ENCODE assay signal across 13 cellular contexts in the genomic region with DNA sequence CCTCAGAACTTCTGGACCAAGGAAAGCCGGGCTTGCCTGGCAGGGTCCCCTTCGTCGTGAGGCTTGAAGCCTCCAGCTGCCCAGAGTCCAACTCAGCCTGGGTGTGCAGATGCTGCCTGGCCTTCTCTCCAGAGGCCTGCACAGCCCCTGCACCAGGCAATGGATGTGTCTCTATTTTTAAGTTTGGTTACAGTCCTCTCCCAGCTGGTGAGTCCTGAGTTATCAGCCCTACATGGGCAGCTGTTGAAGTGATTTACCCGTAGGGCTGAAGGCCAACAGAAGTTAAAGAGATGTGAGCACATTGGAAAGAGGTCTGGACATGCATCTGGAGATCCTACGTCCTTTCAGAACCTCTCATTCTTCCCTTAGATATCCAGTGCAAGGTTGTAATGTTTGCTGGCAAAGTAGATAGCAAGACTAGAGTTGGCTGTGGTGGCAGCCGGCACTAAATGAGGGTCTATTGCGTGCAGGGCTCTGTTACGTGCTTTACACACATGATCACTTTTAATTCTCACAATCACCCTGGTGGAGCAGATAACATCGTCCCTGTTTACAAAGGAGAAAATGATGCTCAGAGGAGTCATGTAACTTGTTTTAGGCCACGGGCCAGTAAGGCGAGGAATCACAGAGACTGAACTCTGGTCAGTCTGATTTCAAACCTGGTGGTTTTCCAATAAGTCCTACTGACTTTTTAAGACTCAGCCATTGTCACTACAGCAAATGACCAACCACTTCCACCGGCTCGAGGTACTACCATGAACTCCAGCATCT. TPM values are rescaled to one million over a fixed set of nuclear protein-coding genes. Genes with fewer than 3 reads are reported as not detected.
DNase-seq lines count a peak whose midpoint lies in the region; ATAC-seq and TF ChIP-seq lines count a peak whose summit lies in the region.
"Had no signal": no experiment of that assay in that cellular context is flagged by ENCODE, and none has a peak within 500 bp of the region (broad histone marks: within the 10 kb centered on the region; RNA-seq: fewer than 3 reads in every experiment).

No MANE protein-coding gene starts in this region.

- DNase-seq in PC-9 (no peak), colonic mucosa (no peak), lower lobe of right lung (no peak), thyroid gland (no peak), lower leg skin (ENCODE audit: low spot score in 2 of 2) (no peak), hippocampal formation (lab: John Stamatoyannopoulos, UW) (no peak)
- DNase-seq: islet precursor cell; NCI-H1092; stimulated activated CD4-positive, alpha-beta T cell treated with anti-CD3 and anti-CD28 coated beads, Interleukin-12 subunit alpha, Interleukin-12 subunit beta, amount 100 ng/mL, for 4 hours; stimulated activated naive B cell treated with anti-CD40 and anti-IgM and Interleukin-4, amounts not matched to agents 10 μg/mL and 1 μg/mL and 100 μg/mL, for 72 hours had no signal

- TF ChIP-seq POLR2A in thyroid gland (IDR thresholded peaks at IDR 0.05) (no peak), lower leg skin (IDR thresholded peaks at IDR 0.05) (no peak)

- WGBS in thyroid gland, 2 donors: 89% methylated on average over 11 to 13 of the region's 13 CpGs
- 73 to 78% methylated on average over 13 of the region's 13 CpGs for WGBS in lower leg skin, 2 donors

- no peak for TF ChIP-seq CTCF in PC-9 (conservative IDR thresholded peaks at IDR 0.05)
- no peak for TF ChIP-seq CTCF in colonic mucosa (IDR thresholded peaks at IDR 0.05)
- no peak for TF ChIP-seq CTCF in lower lobe of right lung (IDR thresholded peaks at IDR 0.05)
- no peak for TF ChIP-seq CTCF in thyroid gland (IDR thresholded peaks at IDR 0.05)
- TF ChIP-seq CTCF in lower leg skin (IDR thresholded peaks at IDR 0.05): no peak

- H3K27ac ChIP-seq in PC-9: 0 out of 2 replicates have a peak overlapping the region, but pooled peaks have one; percentile 38
- H3K27ac ChIP-seq in colonic mucosa: peak overlapping the region; percentile 81
- peak overlapping the region; percentile 82 for H3K27ac ChIP-seq in lower lobe of right lung
- H3K27ac ChIP-seq in thyroid gland: peak overlapping the region; percentile 79 to 84 (median 80)

- POLR2A ChIA-PET in PC-9 (lab: Charles Lee; ENCODE audit: unreplicated experiment): interaction anchor here (0.6 kb wide), 1 partner anchor 13 kb away, joined by 6 read pairs; no protein-coding TSS in a partner anchor

- no TSS peak for BruUV-seq in PC-9 (replicated peaks; lab: Mats Ljungman, UMichigan)

- no peaks in the 10 kb centered on the region for H4K20me1 ChIP-seq in PC-9 (ENCODE audit: insufficient read depth)

- CTCF ChIA-PET in PC-9 (lab: Charles Lee): no interaction called here

- intact Hi-C loops in PC-9 (cut with micrococcal nuclease; ENCODE audit: unreplicated experiment): no loop called here
- intact Hi-C loops in colonic mucosa (cut with DNase I): no loop called here
- intact Hi-C loops in lower lobe of right lung (cut with DNase I): no loop called here
- intact Hi-C loops in thyroid gland (cut with DNase I): no loop called here
- intact Hi-C loops in lower leg skin (cut with DNase I; ENCODE audit: low total_unique reads): no loop called here

- H3K36me3 ChIP-seq in PC-9 (ENCODE audit: low read depth) (peaks cover 9% of the 10 kb centered on the region), colonic mucosa (peaks cover 15% of the 10 kb centered on the region), lower lobe of right lung (peaks cover 42% of the 10 kb centered on the region), thyroid gland (peaks cover 14 to 19% of the 10 kb centered on the region in 2 donors)

- H2AFZ ChIP-seq in PC-9: no peak overlapping the region
- H2AFZ ChIP-seq: GM23338 had no signal

- peaks cover 31% of the 10 kb centered on the region for H3K4me1 ChIP-seq in PC-9 (replicated peaks; ENCODE audit: insufficient read depth)
- peaks cover 19% of the 10 kb centered on the region for H3K4me1 ChIP-seq in colonic mucosa
- H3K4me1 ChIP-seq in lower lobe of right lung: peaks cover 71% of the 10 kb centered on the region
- peaks cover 71 to 83% of the 10 kb centered on the region in 2 donors for H3K4me1 ChIP-seq in thyroid gland

- peak overlapping the region in 1 of 2 donors; percentile 59 for H3K9ac ChIP-seq in colonic mucosa (ENCODE audit: low read depth in 2 of 2, low read length in 2 of 2)

- ATAC-seq in lower lobe of right lung (no peak), HG03442 (IDR thresholded peaks at IDR 0.05; ENCODE audit: unreplicated experiment) (no peak)
- ATAC-seq: GM23338; stimulated activated naive B cell treated with anti-CD40 and anti-IgM and Interleukin-4, amounts not matched to agents 10 μg/mL and 1 μg/mL and 100 μg/mL, for 72 hours had no signal

- no peaks in the 10 kb centered on the region for H3K9me3 ChIP-seq in PC-9 (ENCODE audit: insufficient read depth, low read depth)
- no peaks in the 10 kb centered on the region for H3K9me3 ChIP-seq in colonic mucosa
- no peaks in the 10 kb centered on the region for H3K9me3 ChIP-seq in lower lobe of right lung
- no peaks in the 10 kb centered on the region for H3K9me3 ChIP-seq in thyroid gland

- no peaks in the 10 kb centered on the region for H3K9me2 ChIP-seq in PC-9 (ENCODE audit: insufficient read depth)

- H3K4me2 ChIP-seq in PC-9: no peak overlapping the region
- H3K4me2 ChIP-seq: GM23338 had no signal

- no peaks in the 10 kb centered on the region for H3K27me3 ChIP-seq in PC-9 (ENCODE audit: insufficient read depth, low read depth)
- H3K27me3 ChIP-seq in colonic mucosa: no peaks in the 10 kb centered on the region
- no peaks in the 10 kb centered on the region for H3K27me3 ChIP-seq in lower lobe of right lung (ENCODE audit: low read depth)
- H3K27me3 ChIP-seq in thyroid gland: no peaks in the 10 kb centered on the region

- H3F3A ChIP-seq in PC-9 (ENCODE audit: insufficient read depth, low read depth): peaks cover 5% of the 10 kb centered on the region; the same call in 1 of the 2 replicates

- H3K4me3 ChIP-seq in PC-9: no peak overlapping the region
- H3K4me3 ChIP-seq in colonic mucosa: no peak overlapping the region
- no peak overlapping the region for H3K4me3 ChIP-seq in lower lobe of right lung
- H3K4me3 ChIP-seq in thyroid gland (replicated peaks in 1 of 3): no peak overlapping the region
- no peak overlapping the region for H3K4me3 ChIP-seq in lower leg skin (ENCODE audit: low read depth, poor library complexity, severe bottlenecking)
- H3K4me3 ChIP-seq: GM23338 had no signal

- peaks cover 33% of the 10 kb centered on the region for H3K79me2 ChIP-seq in PC-9 (ENCODE audit: low read depth)

RNA-seq across cellular contexts. Expression of a gene that starts 9.9 kb away (rescaled TPM):
- total RNA-seq in PC-9 (2021) (19.7 and 21.1 TPM in 2 replicates), colonic mucosa (10 to 100 TPM; 21.7 to 30.8 TPM), lower lobe of right lung (40.9 TPM), thyroid gland (10 to 100 TPM; 38.2 to 66.6 (median 50.5) TPM), lower leg skin (10 to 100 TPM; 35.0 to 57.0 (median 51.3) TPM)

RNA-seq across cellular contexts. Expression of a gene that starts 41.6 kb away (rescaled TPM):
- total RNA-seq in PC-9 (2021) (0.13 and 0.18 TPM in 2 replicates), colonic mucosa (under 1 TPM; 0.05 to 0.17 TPM), lower lobe of right lung (0.32 TPM), thyroid gland (not detected), lower leg skin (1 to 10 TPM in 3 of 4 donors, under 1 TPM in 1; 0.38 to 8.2 (median 3.0) TPM)
- total RNA-seq: Daoy, GM23338 had no signal

RNA-seq across cellular contexts. Expression of a gene that starts 42.5 kb away (rescaled TPM):
- total RNA-seq in PC-9 (2021) (0.63 and 0.74 TPM in 2 replicates), colonic mucosa (1 to 10 TPM; 1.0 to 1.6 TPM), lower lobe of right lung (4.3 TPM), thyroid gland (1 to 10 TPM; 2.1 to 4.4 (median 3.4) TPM), lower leg skin (1 to 10 TPM in 1 of 4 donors, under 1 TPM in 2, not detected in 1; 0.44 to 1.6 (median 0.72) TPM)
- total RNA-seq: Daoy, GM23338 had no signal
